ENCODE assay signal across 9 cellular contexts in the genomic region with DNA sequence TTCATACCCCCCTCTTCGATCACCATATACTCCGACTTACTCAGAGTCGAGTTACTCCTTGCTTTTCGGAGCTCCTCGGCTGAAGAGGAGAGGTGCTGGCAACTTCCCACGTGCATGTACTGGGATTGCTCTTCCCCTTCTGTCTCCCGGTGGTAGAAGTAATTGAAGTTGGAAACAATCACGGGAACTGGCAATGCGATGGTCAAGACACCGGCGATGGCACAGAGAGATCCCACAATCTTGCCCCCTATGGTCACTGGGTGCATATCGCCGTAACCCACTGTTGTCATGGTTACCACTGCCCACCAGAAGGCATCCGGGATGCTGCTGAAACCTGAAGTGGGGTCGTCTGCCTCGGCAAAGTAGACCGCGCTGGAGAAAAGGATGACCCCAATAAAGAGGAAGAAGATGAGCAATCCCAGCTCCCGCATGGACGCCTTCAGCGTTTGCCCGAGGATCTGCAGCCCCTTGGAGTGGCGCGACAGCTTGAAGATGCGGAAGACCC.
DNase-seq lines count a peak whose midpoint lies in the region; ATAC-seq lines count a peak whose summit lies in the region.
"Had no signal": no experiment of that assay in that cellular context is flagged by ENCODE, and none has a peak within 500 bp of the region (broad histone marks: within the 10 kb centered on the region; RNA-seq: fewer than 3 reads in every experiment).

No MANE protein-coding gene starts in this region.

- no peaks in the 10 kb centered on the region for H3K9me3 Mint-ChIP-seq in T-helper 2 cell treated with Interferon-gamma antibody and Interleukin-4, amounts not matched to agents 5 μg/mL and 100 μg/mL, for 36 hours
- H3K9me3 Mint-ChIP-seq in stimulated activated memory B cell treated with anti-CD40 and anti-IgM and Interleukin-4, amounts not matched to agents 10 μg/mL and 1 μg/mL and 100 μg/mL, for 72 hours, result no peaks in the 10 kb centered on the region

- peaks cover 47% of the 10 kb centered on the region for H3K4me1 Mint-ChIP-seq in T-helper 2 cell treated with Interferon-gamma antibody and Interleukin-4, amounts not matched to agents 5 μg/mL and 100 μg/mL, for 36 hours (ENCODE audit: low read depth)
- H3K4me1 Mint-ChIP-seq in stimulated activated memory B cell treated with anti-CD40 and anti-IgM and Interleukin-4, amounts not matched to agents 10 μg/mL and 1 μg/mL and 100 μg/mL, for 72 hours, result peaks cover 42% of the 10 kb centered on the region

- ATAC-seq in stimulated activated memory B cell treated with anti-CD40 and anti-IgM and Interleukin-4, amounts not matched to agents 10 μg/mL and 1 μg/mL and 100 μg/mL, for 72 hours, result no peak
- no peak for ATAC-seq in HG02678 (IDR thresholded peaks at IDR 0.05; ENCODE audit: unreplicated experiment)

- H3K27me3 Mint-ChIP-seq in T-helper 2 cell treated with Interferon-gamma antibody and Interleukin-4, amounts not matched to agents 5 μg/mL and 100 μg/mL, for 36 hours (ENCODE audit: low read depth), result no peaks in the 10 kb centered on the region
- H3K27me3 Mint-ChIP-seq in stimulated activated memory B cell treated with anti-CD40 and anti-IgM and Interleukin-4, amounts not matched to agents 10 μg/mL and 1 μg/mL and 100 μg/mL, for 72 hours, result no peaks in the 10 kb centered on the region

- H3K4me1 ChIP-seq in effector memory CD4-positive, alpha-beta T cell (ENCODE audit: control insufficient read depth, insufficient read depth, low read length, poor library complexity, severe bottlenecking), result peaks cover 31% of the 10 kb centered on the region

- peak overlapping the region; percentile 92 for H3K27ac ChIP-seq in effector memory CD4-positive, alpha-beta T cell (ENCODE audit: insufficient read depth, low read length, poor library complexity, severe bottlenecking)

- peak overlapping the region; percentile 92 for H3K4me3 Mint-ChIP-seq in T-helper 2 cell treated with Interferon-gamma antibody and Interleukin-4, amounts not matched to agents 5 μg/mL and 100 μg/mL, for 36 hours
- peak overlapping the region; percentile 98 for H3K4me3 Mint-ChIP-seq in stimulated activated memory B cell treated with anti-CD40 and anti-IgM and Interleukin-4, amounts not matched to agents 10 μg/mL and 1 μg/mL and 100 μg/mL, for 72 hours

- DNase-seq in NCI-H524 (lab: John Stamatoyannopoulos, UW), result peak; percentile 9 to 59
- DNase-seq in NCI-H524 treated with DMSO at 0.1 percent for 48 hours (lab: John Stamatoyannopoulos, UW), result no peak
- peak; percentile 20 for DNase-seq in T-helper 2 cell treated with Interferon-gamma antibody and Interleukin-4, amounts not matched to agents 5 μg/mL and 100 μg/mL, for 36 hours (ENCODE audit: low spot score)
- DNase-seq in effector memory CD4-positive, alpha-beta T cell, result peak in 1 of 3 donors; percentile 6
- no peak for DNase-seq in SHP77 (lab: John Stamatoyannopoulos, UW)
- DNase-seq in ACHN, result no peak
- DNase-seq: NCI-H187 treated with DMSO at 0.1 percent for 48 hours had no signal

- peaks cover 49% of the 10 kb centered on the region for H3K36me3 Mint-ChIP-seq in T-helper 2 cell treated with Interferon-gamma antibody and Interleukin-4, amounts not matched to agents 5 μg/mL and 100 μg/mL, for 36 hours (ENCODE audit: low read depth)
- H3K36me3 Mint-ChIP-seq in stimulated activated memory B cell treated with anti-CD40 and anti-IgM and Interleukin-4, amounts not matched to agents 10 μg/mL and 1 μg/mL and 100 μg/mL, for 72 hours, result no peaks in the 10 kb centered on the region

- in situ Hi-C loops in ACHN (cut with HindIII; ENCODE audit: low pct_ligation_motif_present, low pct_unique_long_range_greater_than_20kb, low sequenced_read_pairs), result no loop called here

- H3K9me3 ChIP-seq in effector memory CD4-positive, alpha-beta T cell (ENCODE audit: control insufficient read depth, low read length), result no peaks in the 10 kb centered on the region

- H3K27me3 ChIP-seq in effector memory CD4-positive, alpha-beta T cell (replicated peaks; ENCODE audit: control insufficient read depth, insufficient read depth, low read length, poor library complexity, severe bottlenecking), result no peaks in the 10 kb centered on the region

- H3K36me3 ChIP-seq in effector memory CD4-positive, alpha-beta T cell (ENCODE audit: control insufficient read depth, insufficient read depth, low read length), result no peaks in the 10 kb centered on the region

- H3K27ac Mint-ChIP-seq in T-helper 2 cell treated with Interferon-gamma antibody and Interleukin-4, amounts not matched to agents 5 μg/mL and 100 μg/mL, for 36 hours, result peak overlapping the region; percentile 96
- H3K27ac Mint-ChIP-seq in stimulated activated memory B cell treated with anti-CD40 and anti-IgM and Interleukin-4, amounts not matched to agents 10 μg/mL and 1 μg/mL and 100 μg/mL, for 72 hours, result peak overlapping the region; percentile 84

- H3K4me3 ChIP-seq in effector memory CD4-positive, alpha-beta T cell (ENCODE audit: insufficient read depth, low read depth, low read length, poor library complexity, severe bottlenecking), result peak overlapping the region; percentile 81

Comparison
In these comparisons a context has a peak if more than half of its experiments do, and no peak if none do; other contexts are left out.
1. DNase-seq: peak in NCI-H524 (2 of 2) and T-helper 2 cell treated with Interferon-gamma antibody and Interleukin-4, amounts not matched to agents 5 μg/mL and 100 μg/mL, for 36 hours (single experiment); none in NCI-H524 treated with DMSO at 0.1 percent for 48 hours (single experiment), SHP77 (0 of 2) and ACHN (single experiment).